In genomic region chr1:103457856-103458255, GRCh38 we compare ENCODE assay signal across 23 cellular contexts.
DNase-seq lines count a peak whose midpoint lies in the region; ATAC-seq lines count a peak whose summit lies in the region.
"Had no signal": no experiment of that assay in that cellular context is flagged by ENCODE, and none has a peak within 500 bp of the region (broad histone marks: within the 10 kb centered on the region; RNA-seq: fewer than 3 reads in every experiment).

No MANE protein-coding gene starts in this region.

- ATAC-seq in naive thymus-derived CD4-positive, alpha-beta T cell = no peak
- ATAC-seq: HCT116; PC-3; psoas muscle; stimulated activated naive CD8-positive, alpha-beta T cell treated with anti-CD3 and anti-CD28 coated beads, Interleukin-15, amount 100 ng/mL, for 72 hours had no signal

- intact Hi-C loops in naive thymus-derived CD4-positive, alpha-beta T cell (cut with micrococcal nuclease) = no loop called here
- intact Hi-C loops in activated T-helper 2 cell treated with anti-CD3 and anti-CD28 coated beads, Interferon-gamma antibody, Interleukin-2, Interleukin-4, amounts not matched to agents 10 μg/mL and 5 μg/mL and 100 μg/mL, durations not matched to agents 14 hours and 24 hours and 36 hours (cut with micrococcal nuclease) = no loop called here

- H3K36me3 ChIP-seq in HUES64 (ENCODE audit: insufficient read depth, low read length) = no peaks in the 10 kb centered on the region
- H3K36me3 ChIP-seq in naive thymus-derived CD4-positive, alpha-beta T cell (ENCODE audit: control insufficient read depth in 2 of 3, insufficient read depth in 3 of 3, low read length in 3 of 3) = no peaks in the 10 kb centered on the region
- H3K36me3 ChIP-seq: BLaER1, MG63, thyroid gland had no signal

- H3K4me1 ChIP-seq in HUES64 (ENCODE audit: insufficient read depth, low read length) = peaks cover 20% of the 10 kb centered on the region
- H3K4me1 ChIP-seq in naive thymus-derived CD4-positive, alpha-beta T cell (ENCODE audit: control insufficient read depth in 2 of 2, insufficient read depth in 2 of 2, low read length in 2 of 2) = no peaks in the 10 kb centered on the region
- H3K4me1 ChIP-seq: BLaER1, psoas muscle, thyroid gland had no signal

- H3K36me3 Mint-ChIP-seq in naive thymus-derived CD4-positive, alpha-beta T cell = no peaks in the 10 kb centered on the region
- H3K36me3 Mint-ChIP-seq in activated T-cell treated with anti-CD3 and anti-CD28 coated beads, Interleukin-2, amount 50 U/mL, for 24 hours (ENCODE audit: low read depth) = no peaks in the 10 kb centered on the region
- no peaks in the 10 kb centered on the region for H3K36me3 Mint-ChIP-seq in activated T-helper 2 cell treated with anti-CD3 and anti-CD28 coated beads, Interferon-gamma antibody, Interleukin-2, Interleukin-4, amounts not matched to agents 10 μg/mL and 5 μg/mL and 100 μg/mL, durations not matched to agents 14 hours and 24 hours and 36 hours (ENCODE audit: low read depth)

- H3K27ac ChIP-seq in HUES64 (ENCODE audit: low read depth, low read length) = peak overlapping the region; percentile 42
- H3K27ac ChIP-seq in naive thymus-derived CD4-positive, alpha-beta T cell (ENCODE audit: low read depth, low read length) = no peak overlapping the region
- H3K27ac ChIP-seq: BLaER1, psoas muscle, thyroid gland had no signal

- no peaks in the 10 kb centered on the region for H3K9me3 ChIP-seq in HUES64 (ENCODE audit: insufficient read depth, low read depth, low read length)
- H3K9me3 ChIP-seq in naive thymus-derived CD4-positive, alpha-beta T cell (ENCODE audit: control insufficient read depth in 2 of 3, low read length in 3 of 3) = no peaks in the 10 kb centered on the region
- H3K9me3 ChIP-seq: BLaER1, MG63, psoas muscle, thyroid gland had no signal

- no peaks in the 10 kb centered on the region for H3K4me1 Mint-ChIP-seq in naive thymus-derived CD4-positive, alpha-beta T cell
- H3K4me1 Mint-ChIP-seq in activated T-cell treated with anti-CD3 and anti-CD28 coated beads, Interleukin-2, amount 50 U/mL, for 24 hours (ENCODE audit: low read depth) = no peaks in the 10 kb centered on the region
- H3K4me1 Mint-ChIP-seq in activated T-helper 2 cell treated with anti-CD3 and anti-CD28 coated beads, Interferon-gamma antibody, Interleukin-2, Interleukin-4, amounts not matched to agents 10 μg/mL and 5 μg/mL and 100 μg/mL, durations not matched to agents 14 hours and 24 hours and 36 hours (ENCODE audit: low read depth) = no peaks in the 10 kb centered on the region
- H3K4me1 Mint-ChIP-seq: stimulated activated naive CD8-positive, alpha-beta T cell treated with anti-CD3 and anti-CD28 coated beads, Interleukin-15, amount 100 ng/mL, for 72 hours had no signal

- CTCF ChIA-PET in naive thymus-derived CD4-positive, alpha-beta T cell (lab: Charles Lee) = no interaction called here

- peak; percentile 57 for DNase-seq in cerebellar cortex (ENCODE audit: low spot score)
- peak; percentile 81 for DNase-seq in left kidney (ENCODE audit: low read depth, low spot score)
- DNase-seq in retina = peak; percentile 35
- DNase-seq in naive thymus-derived CD4-positive, alpha-beta T cell = no peak
- no peak for DNase-seq in activated T-cell treated with anti-CD3 and anti-CD28 coated beads, Interleukin-2, amount 50 U/mL, for 24 hours
- DNase-seq in activated T-helper 2 cell treated with anti-CD3 and anti-CD28 coated beads, Interferon-gamma antibody, Interleukin-2, Interleukin-4, amounts not matched to agents 10 μg/mL and 5 μg/mL and 100 μg/mL, durations not matched to agents 14 hours and 24 hours and 36 hours (ENCODE audit: low spot score) = no peak
- DNase-seq: activated CD4-positive, alpha-beta T cell treated with anti-CD3 and anti-CD28 coated beads for 4 hours; activated gamma-delta T cell; MG63; NCI-H2107; NCI-H446 treated with DMSO at 0.1 percent for 48 hours; PC-3; psoas muscle; Right ventricle myocardium superior; stimulated activated CD4-positive, alpha-beta T cell treated with anti-CD3 and anti-CD28 coated beads, Interleukin-1b, Interleukin-23, amount 100 ng/mL, for 48 hours; stimulated activated CD8-positive, alpha-beta memory T cell treated with anti-CD3 and anti-CD28 coated beads, Interleukin-4, amount 100 ng/mL, for 48 hours; stimulated activated naive CD8-positive, alpha-beta T cell treated with anti-CD3 and anti-CD28 coated beads, Interleukin-15, amount 100 ng/mL, for 72 hours; thyroid gland had no signal

- H3K27me3 ChIP-seq in HUES64 (ENCODE audit: insufficient read depth, low read length) = no peaks in the 10 kb centered on the region
- no peaks in the 10 kb centered on the region for H3K27me3 ChIP-seq in naive thymus-derived CD4-positive, alpha-beta T cell (ENCODE audit: control insufficient read depth in 2 of 2, insufficient read depth in 2 of 2, low read length in 2 of 2)
- H3K27me3 ChIP-seq: BLaER1, MG63, thyroid gland had no signal

- H3K4me3 Mint-ChIP-seq in naive thymus-derived CD4-positive, alpha-beta T cell = no peak overlapping the region
- H3K4me3 Mint-ChIP-seq in activated T-cell treated with anti-CD3 and anti-CD28 coated beads, Interleukin-2, amount 50 U/mL, for 24 hours = no peak overlapping the region
- H3K4me3 Mint-ChIP-seq in activated T-helper 2 cell treated with anti-CD3 and anti-CD28 coated beads, Interferon-gamma antibody, Interleukin-2, Interleukin-4, amounts not matched to agents 10 μg/mL and 5 μg/mL and 100 μg/mL, durations not matched to agents 14 hours and 24 hours and 36 hours (ENCODE audit: low read depth) = no peak overlapping the region
- H3K4me3 Mint-ChIP-seq: stimulated activated naive CD8-positive, alpha-beta T cell treated with anti-CD3 and anti-CD28 coated beads, Interleukin-15, amount 100 ng/mL, for 72 hours had no signal

- no peak overlapping the region for H3K27ac Mint-ChIP-seq in naive thymus-derived CD4-positive, alpha-beta T cell
- no peak overlapping the region for H3K27ac Mint-ChIP-seq in activated T-cell treated with anti-CD3 and anti-CD28 coated beads, Interleukin-2, amount 50 U/mL, for 24 hours
- H3K27ac Mint-ChIP-seq in activated T-helper 2 cell treated with anti-CD3 and anti-CD28 coated beads, Interferon-gamma antibody, Interleukin-2, Interleukin-4, amounts not matched to agents 10 μg/mL and 5 μg/mL and 100 μg/mL, durations not matched to agents 14 hours and 24 hours and 36 hours = no peak overlapping the region
- H3K27ac Mint-ChIP-seq: stimulated activated naive CD8-positive, alpha-beta T cell treated with anti-CD3 and anti-CD28 coated beads, Interleukin-15, amount 100 ng/mL, for 72 hours had no signal

- POLR2A ChIA-PET in naive thymus-derived CD4-positive, alpha-beta T cell (lab: Charles Lee) = no interaction called here

- 0 out of 2 replicates have a peak overlapping the region, but pooled peaks have one; percentile 22 for H3K9ac ChIP-seq in HUES64 (ENCODE audit: low read depth, low read length)
- H3K9ac ChIP-seq: BLaER1 had no signal

- H3K9me3 Mint-ChIP-seq in naive thymus-derived CD4-positive, alpha-beta T cell = no peaks in the 10 kb centered on the region
- H3K9me3 Mint-ChIP-seq in activated T-cell treated with anti-CD3 and anti-CD28 coated beads, Interleukin-2, amount 50 U/mL, for 24 hours = no peaks in the 10 kb centered on the region
- no peaks in the 10 kb centered on the region for H3K9me3 Mint-ChIP-seq in activated T-helper 2 cell treated with anti-CD3 and anti-CD28 coated beads, Interferon-gamma antibody, Interleukin-2, Interleukin-4, amounts not matched to agents 10 μg/mL and 5 μg/mL and 100 μg/mL, durations not matched to agents 14 hours and 24 hours and 36 hours
- H3K9me3 Mint-ChIP-seq: stimulated activated naive CD8-positive, alpha-beta T cell treated with anti-CD3 and anti-CD28 coated beads, Interleukin-15, amount 100 ng/mL, for 72 hours had no signal

- H3K4me3 ChIP-seq in HUES64 (ENCODE audit: low read length) = peak overlapping the region; percentile 14; the same call in 1 of the 2 replicates
- no peak overlapping the region for H3K4me3 ChIP-seq in naive thymus-derived CD4-positive, alpha-beta T cell (ENCODE audit: low read length)
- H3K4me3 ChIP-seq: BLaER1, lung, MG63, psoas muscle, smooth muscle cell, thyroid gland had no signal

- peaks cover 0 to 3% (median 0%) of the 10 kb centered on the region in 5 donors for H3K27me3 Mint-ChIP-seq in naive thymus-derived CD4-positive, alpha-beta T cell
- no peaks in the 10 kb centered on the region for H3K27me3 Mint-ChIP-seq in activated T-cell treated with anti-CD3 and anti-CD28 coated beads, Interleukin-2, amount 50 U/mL, for 24 hours
- no peaks in the 10 kb centered on the region for H3K27me3 Mint-ChIP-seq in activated T-helper 2 cell treated with anti-CD3 and anti-CD28 coated beads, Interferon-gamma antibody, Interleukin-2, Interleukin-4, amounts not matched to agents 10 μg/mL and 5 μg/mL and 100 μg/mL, durations not matched to agents 14 hours and 24 hours and 36 hours (ENCODE audit: low read depth)

- WGBS in HUES64 = 94% methylated on average over 3 of the region's 3 CpGs

Comparison
In these comparisons a context has a peak if more than half of its experiments do, and no peak if none do; other contexts are left out.
1. DNase-seq: peak in cerebellar cortex (single experiment), left kidney (single experiment) and retina (single experiment); none in naive thymus-derived CD4-positive, alpha-beta T cell (0 of 9), activated T-cell treated with anti-CD3 and anti-CD28 coated beads, Interleukin-2, amount 50 U/mL, for 24 hours (single experiment) and activated T-helper 2 cell treated with anti-CD3 and anti-CD28 coated beads, Interferon-gamma antibody, Interleukin-2, Interleukin-4, amounts not matched to agents 10 μg/mL and 5 μg/mL and 100 μg/mL, durations not matched to agents 14 hours and 24 hours and 36 hours (single experiment).